24 cellular contexts compared by ENCODE assay signal in genomic region chr17:81192386-81193050, GRCh38. TPM values are rescaled to one million over a fixed set of nuclear protein-coding genes. Genes with fewer than 3 reads are reported as not detected.
DNase-seq lines count a peak whose midpoint lies in the region; ATAC-seq and TF ChIP-seq lines count a peak whose summit lies in the region.
"Had no signal": no experiment of that assay in that cellular context is flagged by ENCODE, and none has a peak within 500 bp of the region (broad histone marks: within the 10 kb centered on the region; RNA-seq: fewer than 3 reads in every experiment).

No MANE protein-coding gene starts in this region.

- no peaks in the 10 kb centered on the region for H4K20me1 ChIP-seq in neural progenitor cell (ENCODE audit: low read depth)

- DNase-seq in GM13977 (ENCODE audit: low spot score) (peak; percentile 39), HT-29 (ENCODE audit: low spot score) (peak; percentile 59), WTC11 (ENCODE audit: low spot score) (no peak), neural progenitor cell (ENCODE audit: low spot score) (peak; percentile 16), body of pancreas (no peak), ACHN (no peak), NCI-H446 treated with DMSO at 0.1 percent for 48 hours (lab: John Stamatoyannopoulos, UW) (no peak), putamen (ENCODE audit: low spot score) (no peak)
- DNase-seq: Calu3, DMS79 treated with DMSO at 0.1 percent for 48 hours, H7, HFFc6, NCI-H1092, NCI-H1417 treated with DMSO at 0.1 percent for 48 hours, NCI-H1694 treated with DMSO at 0.1 percent for 48 hours, NCI-H2081, NCI-H2227 treated with DMSO at 0.1 percent for 48 hours, NCI-H510A, NCI-H69, SHP77 had no signal

- CTCF ChIA-PET in WTC11 (lab: Charles Lee): interaction anchor here (0.6 to 1.5 kb wide), 4 partner anchors 16 to 50 kb away, joined by 3 to 5 read pairs (median 3); partner anchors contain the start of genes NDUFAF8 and TEPSIN

- no peaks in the 10 kb centered on the region for H3F3A ChIP-seq in neural progenitor cell (ENCODE audit: low read depth)

- H3K9ac ChIP-seq in neural progenitor cell: no peak overlapping the region

- H3K27ac Mint-ChIP-seq in WTC11: no peak overlapping the region
- H3K27ac Mint-ChIP-seq in neural progenitor cell: no peak overlapping the region
- H3K27ac Mint-ChIP-seq: B cell, HFFc6 had no signal

- H3K4me1 Mint-ChIP-seq in WTC11 (no peaks in the 10 kb centered on the region), neural progenitor cell (no peaks in the 10 kb centered on the region)
- H3K4me1 Mint-ChIP-seq: B cell had no signal

- no peaks in the 10 kb centered on the region for H3K79me2 ChIP-seq in neural progenitor cell (ENCODE audit: low read depth)

- TF ChIP-seq CTCF in GM13977 (IDR thresholded peaks at IDR 0.05; ENCODE audit: extremely low read depth, insufficient read depth, missing control alignments): no peak
- TF ChIP-seq CTCF in WTC11 (IDR thresholded peaks at IDR 0.05): no peak
- TF ChIP-seq CTCF in neural progenitor cell (IDR thresholded peaks at IDR 0.05): no peak
- no peak for TF ChIP-seq CTCF in body of pancreas (IDR thresholded peaks at IDR 0.05)

- H3K4me3 ChIP-seq in neural progenitor cell: no peak overlapping the region
- H3K4me3 ChIP-seq in body of pancreas: no peak overlapping the region

- no peak overlapping the region for H3K4me2 ChIP-seq in neural progenitor cell

- intact Hi-C loops in body of pancreas (cut with DNase I): no loop called here

- H3K27ac ChIP-seq in neural progenitor cell (no peak overlapping the region), body of pancreas (no peak overlapping the region)
- H3K27ac ChIP-seq: HL-60 had no signal

- H3K27me3 Mint-ChIP-seq in WTC11 (ENCODE audit: low read depth) (no peaks in the 10 kb centered on the region), neural progenitor cell (ENCODE audit: insufficient read depth, low read depth) (no peaks in the 10 kb centered on the region)
- H3K27me3 Mint-ChIP-seq: B cell had no signal

- in situ Hi-C loops in GM13977 (cut with MboI; ENCODE audit: low pct_unique_long_range_greater_than_20kb, low sequenced_read_pairs, unreplicated experiment): no loop called here
- in situ Hi-C loops in ACHN (cut with HindIII; ENCODE audit: low pct_ligation_motif_present, low pct_unique_long_range_greater_than_20kb, low sequenced_read_pairs): no loop called here

- H3K27me3 ChIP-seq in neural progenitor cell (no peaks in the 10 kb centered on the region), body of pancreas (no peaks in the 10 kb centered on the region)

- no peak overlapping the region for H3K4me3 Mint-ChIP-seq in WTC11
- H3K4me3 Mint-ChIP-seq in neural progenitor cell: no peak overlapping the region
- H3K4me3 Mint-ChIP-seq: B cell, HFFc6 had no signal

- no peak for TF ChIP-seq POLR2A in body of pancreas (IDR thresholded peaks at IDR 0.05)

- H3K36me3 Mint-ChIP-seq in WTC11: no peaks in the 10 kb centered on the region
- H3K36me3 Mint-ChIP-seq in neural progenitor cell: no peaks in the 10 kb centered on the region

- no peaks in the 10 kb centered on the region for H3K9me3 Mint-ChIP-seq in WTC11
- H3K9me3 Mint-ChIP-seq in neural progenitor cell: no peaks in the 10 kb centered on the region
- H3K9me3 Mint-ChIP-seq: HFFc6 had no signal

- 88% methylated on average over 8 to 22 of the region's 34 CpGs for WGBS in body of pancreas, 2 donors

- POLR2A ChIA-PET in WTC11 (lab: Charles Lee): no interaction called here

- H3K36me3 ChIP-seq in neural progenitor cell (no peaks in the 10 kb centered on the region), body of pancreas (replicated peaks in 1 of 2; ENCODE audit: insufficient read depth in 1 of 2, low read depth in 2 of 2) (no peaks in the 10 kb centered on the region)

- H3K9me3 ChIP-seq in neural progenitor cell (ENCODE audit: low read depth): no peaks in the 10 kb centered on the region
- no peaks in the 10 kb centered on the region for H3K9me3 ChIP-seq in body of pancreas

- ATAC-seq in WTC11 (peak; percentile 12; the same call in 1 of the 2 replicates), body of pancreas (no peak)

- H2AFZ ChIP-seq in neural progenitor cell (replicated peaks): no peak overlapping the region

- H3K4me1 ChIP-seq in neural progenitor cell (no peaks in the 10 kb centered on the region), body of pancreas (no peaks in the 10 kb centered on the region)

TF ChIP-seq in WTC11, 78 proteins besides CTCF, POLR2A, EP300 and RAD21:
- TF ChIP-seq ATF6 (CRISPR knock-in tag; IDR thresholded peaks at IDR 0.05) (no peak), E2F5 (CRISPR knock-in tag; IDR thresholded peaks at IDR 0.05) (no peak), NFATC4 (CRISPR knock-in tag; IDR thresholded peaks at IDR 0.05) (no peak), ZNF121 (CRISPR knock-in tag; IDR thresholded peaks at IDR 0.05) (no peak), MYBL2 (CRISPR knock-in tag; IDR thresholded peaks at IDR 0.05) (no peak), SOX15 (CRISPR knock-in tag; IDR thresholded peaks at IDR 0.05) (no peak), SMAD4 (CRISPR knock-in tag; IDR thresholded peaks at IDR 0.05) (no peak), ATF1 (CRISPR knock-in tag; IDR thresholded peaks at IDR 0.05) (no peak), NFE2L1 (CRISPR knock-in tag; IDR thresholded peaks at IDR 0.05) (no peak), EMX1 (CRISPR knock-in tag; IDR thresholded peaks at IDR 0.05) (no peak)

RNA-seq across cellular contexts. Expression of gene AATK, which starts 26.5 kb away (rescaled TPM):
- 64.6 and 71.3 TPM in 2 replicates for total RNA-seq in HT-29 (2014; rRNA removed; shearing (Covaris generic))
- total RNA-seq in WTC11 (2021) (2.9 to 4.4 TPM (median 3.0 TPM) in 3 replicates), neural progenitor cell (ENCODE audit: low replicate concordance) (0.32 and 4.4 TPM in 2 replicates), body of pancreas (10 to 100 TPM; 29.1 to 42.2 TPM)
- total RNA-seq: Calu3 had no signal

RNA-seq across cellular contexts. Expression of gene PVALEF, which starts 27.2 kb away (rescaled TPM):
- not detected in 2 replicates for total RNA-seq in HT-29 (2014; rRNA removed; shearing (Covaris generic))
- total RNA-seq in WTC11 (2021): not detected in 3 replicates
- total RNA-seq in neural progenitor cell (ENCODE audit: low replicate concordance): not detected in 2 replicates
- total RNA-seq in body of pancreas: not detected
- total RNA-seq: A673, B cell, Calu3, H7, HFFc6, SK-MEL-5 had no signal

RNA-seq across cellular contexts. Expression of gene CEP131, which starts 30.2 kb away (rescaled TPM):
- 37.1 and 46.0 TPM in 2 replicates for total RNA-seq in HT-29 (2014; rRNA removed; shearing (Covaris generic))
- total RNA-seq in WTC11 (2021) (32.4 to 35.2 TPM (median 34.3 TPM) in 3 replicates), neural progenitor cell (ENCODE audit: low replicate concordance) (7.7 and 40.9 TPM in 2 replicates), body of pancreas (10 to 100 TPM in 1 of 2 donors, 1 to 10 TPM in 1; 9.9 to 22.7 TPM)

RNA-seq across cellular contexts. Expression of gene TEPSIN, which starts 46.3 kb away (rescaled TPM):
- total RNA-seq in HT-29 (2014; rRNA removed; shearing (Covaris generic)): 39.4 and 46.2 TPM in 2 replicates
- total RNA-seq in WTC11 (2021) (32.2 to 40.7 TPM (median 35.4 TPM) in 3 replicates), neural progenitor cell (ENCODE audit: low replicate concordance) (20.6 and 28.0 TPM in 2 replicates), body of pancreas (100 to 1,000 TPM in 1 of 2 donors, 10 to 100 TPM in 1; 31.9 to 102 TPM)

RNA-seq across cellular contexts. Expression of gene NDUFAF8, which starts 46.6 kb away (rescaled TPM):
- 87.4 and 96.5 TPM in 2 replicates for total RNA-seq in HT-29 (2014; rRNA removed; shearing (Covaris generic))
- total RNA-seq in WTC11 (2021) (58.6 to 73.0 TPM (median 59.9 TPM) in 3 replicates), neural progenitor cell (ENCODE audit: low replicate concordance) (29.8 and 34.7 TPM in 2 replicates), body of pancreas (10 to 100 TPM; 20.8 to 26.5 TPM)

Comparison
In these comparisons a context has a peak if more than half of its experiments do, and no peak if none do; other contexts are left out.
1. DNase-seq: peak in GM13977 (single experiment), HT-29 (single experiment) and neural progenitor cell (single experiment); none in WTC11 (single experiment), body of pancreas (0 of 4), ACHN (single experiment), NCI-H446 treated with DMSO at 0.1 percent for 48 hours (single experiment) and putamen (single experiment).